In the genomic region with DNA sequence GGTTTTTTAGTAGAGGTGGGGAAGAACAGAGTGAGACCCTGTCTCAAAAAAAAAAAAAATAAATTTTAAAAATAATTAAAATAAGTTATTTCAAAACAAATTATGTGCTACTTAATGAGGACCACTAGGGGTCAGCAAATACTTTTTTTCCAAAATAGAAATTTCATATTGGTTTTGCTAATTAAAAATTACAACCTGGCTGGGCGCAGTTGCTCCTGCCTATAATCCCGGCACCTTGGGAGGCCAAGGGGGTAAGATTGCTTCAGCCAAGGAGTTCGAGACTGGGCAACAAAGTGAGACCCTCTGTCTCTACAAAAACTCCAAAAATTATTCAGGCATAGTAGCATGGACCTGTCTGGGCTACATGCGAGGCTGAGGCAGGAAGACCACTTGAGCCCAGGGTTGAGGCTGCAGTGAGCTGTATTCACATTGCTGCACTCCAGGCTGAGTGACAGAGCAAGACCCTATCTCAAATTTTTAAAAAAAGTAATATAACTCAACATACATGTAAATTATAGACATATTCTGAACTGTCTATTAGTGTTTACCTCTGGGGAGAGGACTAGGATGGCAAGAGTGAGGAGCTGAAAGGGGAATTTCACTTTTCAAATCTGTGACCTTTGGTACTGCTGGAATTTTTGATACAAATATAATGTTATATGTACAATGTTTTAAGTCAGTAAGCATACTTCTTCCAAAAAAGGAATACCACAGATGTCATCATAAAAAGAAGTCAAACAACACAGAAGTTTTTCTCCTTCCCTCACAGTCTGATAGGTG, we compare ENCODE assay signal across 1 cellular context.
TF ChIP-seq lines count a peak whose summit lies in the region.

No MANE protein-coding gene starts in this region.

TF ChIP-seq in H1, 55 proteins besides CTCF, POLR2A, EP300 and RAD21:
- no peak for TF ChIP-seq KDM4A (IDR thresholded peaks at IDR 0.05; ENCODE audit: low read depth, low read length, severe bottlenecking)
- no peak for TF ChIP-seq ZNF274 (IDR thresholded peaks at IDR 0.05; ENCODE audit: borderline replicate concordance, extremely low read depth, low read length)
- TF ChIP-seq GABPA (IDR thresholded peaks at IDR 0.05; ENCODE audit: borderline replicate concordance, insufficient read depth, low read length), result no peak
- no peak for TF ChIP-seq PHF8 (conservative IDR thresholded peaks at IDR 0.05; ENCODE audit: low read depth, low read length)
- TF ChIP-seq RXRA (IDR thresholded peaks at IDR 0.05; ENCODE audit: insufficient read depth, low read depth, low read length), result no peak
- no peak for TF ChIP-seq CHD7 (IDR thresholded peaks at IDR 0.05; ENCODE audit: insufficient replicate concordance, low read length)
- TF ChIP-seq KDM5A (IDR thresholded peaks at IDR 0.05; ENCODE audit: low read length), result no peak
TF ChIP-seq in H1: peak in this region for 0.
